Comparison of ENCODE assay signal across 2 cellular contexts in the genomic region with DNA sequence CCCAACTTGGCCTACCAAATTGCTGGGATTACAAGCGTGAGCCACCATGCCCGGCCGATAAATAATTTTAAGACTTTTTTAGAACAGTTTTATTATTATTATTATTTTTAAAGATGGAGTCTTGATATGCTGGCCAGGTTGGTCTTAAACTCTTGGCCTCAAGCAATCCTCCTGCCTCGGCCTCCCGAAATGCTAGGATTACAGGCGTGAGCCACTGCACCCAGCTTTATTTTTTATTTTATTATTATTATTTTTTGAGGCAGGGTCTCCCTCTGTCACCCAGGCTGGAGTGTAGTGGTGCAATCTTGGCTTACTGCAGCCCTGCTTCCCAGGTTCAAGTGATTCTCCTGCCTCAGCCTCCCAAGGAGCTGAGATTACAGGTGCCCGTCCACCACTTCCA. TPM values are rescaled to one million over a fixed set of nuclear protein-coding genes. Genes with fewer than 3 reads are reported as not detected.
"Had no signal": no experiment of that assay in that cellular context is flagged by ENCODE, and none has a peak within 500 bp of the region (broad histone marks: within the 10 kb centered on the region; RNA-seq: fewer than 3 reads in every experiment).

No MANE protein-coding gene starts in this region.

RNA-seq across cellular contexts. Expression of a gene that starts 1.7 kb away (rescaled TPM):
- total RNA-seq: G401 had no signal

RNA-seq across cellular contexts. Expression of a gene that starts 16.7 kb away (rescaled TPM):
- total RNA-seq: G401 had no signal

RNA-seq across cellular contexts. Expression of a gene that starts 27.3 kb away (rescaled TPM):
- total RNA-seq: GM12878 had no signal
